Comparison of ENCODE assay signal across 20 cellular contexts in genomic region chr19:56156768-56157167, GRCh38. TPM values are rescaled to one million over a fixed set of nuclear protein-coding genes. Genes with fewer than 3 reads are reported as not detected.
"Had no signal": no experiment of that assay in that cellular context is flagged by ENCODE, and none has a peak within 500 bp of the region (broad histone marks: within the 10 kb centered on the region; RNA-seq: fewer than 3 reads in every experiment).

No MANE protein-coding gene starts in this region.

- H3K4me2 ChIP-seq: smooth muscle cell had no signal

- H3K4me3 ChIP-seq: prostate gland, right lobe of liver, SK-N-MC, smooth muscle cell, testis had no signal

- H3K9me3 ChIP-seq: prostate gland, right lobe of liver, testis had no signal

- H3K4me1 ChIP-seq: prostate gland, right lobe of liver had no signal

- FAIRE-seq: bronchial epithelial cell, urothelium cell line had no signal

- DNase-seq: activated naive CD4-positive, alpha-beta T cell treated with anti-CD3 and anti-CD28 coated beads for 36 hours; activated naive CD8-positive, alpha-beta T cell treated with anti-CD3 and anti-CD28 coated beads, Interleukin-2, amount 50 U/mL, for 24 hours; aorta; endodermal cell; kidney glomerular epithelial cell; right lobe of liver; T-cell; T-helper 9 cell; testis had no signal

- ATAC-seq: activated CD4-positive, CD25-positive, alpha-beta regulatory T cell treated with anti-CD3 and anti-CD28 coated beads, Interleukin-2, amount 50 U/mL, for 24 hours; activated naive CD8-positive, alpha-beta T cell treated with anti-CD3 and anti-CD28 coated beads, Interleukin-2, amount 50 U/mL, for 24 hours; T-cell had no signal

- H3K27ac ChIP-seq: right lobe of liver, SK-N-MC, testis had no signal

- H3K27me3 ChIP-seq: right lobe of liver, testis had no signal

RNA-seq across cellular contexts. Expression of gene GALP, which starts 19.0 kb away (rescaled TPM):
- total RNA-seq: activated naive CD4-positive, alpha-beta T cell treated with anti-CD3 and anti-CD28 coated beads for 36 hours; activated T-helper 2 cell treated with anti-CD3 and anti-CD28 coated beads, Interferon-gamma antibody, Interleukin-2, Interleukin-4, amounts not matched to agents 10 μg/mL and 5 μg/mL and 100 μg/mL, durations not matched to agents 14 hours and 24 hours and 36 hours; aorta; bronchial epithelial cell; chondrocyte; dermis microvascular lymphatic vessel endothelial cell; epithelial cell of proximal tubule; omental fat pad; prostate gland; smooth muscle cell; T-cell; testis had no signal
- polyA plus RNA-seq: aorta, smooth muscle cell had no signal

RNA-seq across cellular contexts. Expression of gene ZSCAN5B, which starts 40.8 kb away (rescaled TPM):
- total RNA-seq: activated naive CD4-positive, alpha-beta T cell treated with anti-CD3 and anti-CD28 coated beads for 36 hours; activated T-helper 2 cell treated with anti-CD3 and anti-CD28 coated beads, Interferon-gamma antibody, Interleukin-2, Interleukin-4, amounts not matched to agents 10 μg/mL and 5 μg/mL and 100 μg/mL, durations not matched to agents 14 hours and 24 hours and 36 hours; aorta; bronchial epithelial cell; chondrocyte; dermis microvascular lymphatic vessel endothelial cell; endodermal cell; epithelial cell of proximal tubule; omental fat pad; right lobe of liver; smooth muscle cell; T-cell had no signal
- polyA plus RNA-seq: aorta had no signal

RNA-seq across cellular contexts. Expression of gene ZSCAN5C, which starts 45.3 kb away (rescaled TPM):
- total RNA-seq: activated naive CD4-positive, alpha-beta T cell treated with anti-CD3 and anti-CD28 coated beads for 36 hours; activated T-helper 2 cell treated with anti-CD3 and anti-CD28 coated beads, Interferon-gamma antibody, Interleukin-2, Interleukin-4, amounts not matched to agents 10 μg/mL and 5 μg/mL and 100 μg/mL, durations not matched to agents 14 hours and 24 hours and 36 hours; aorta; bronchial epithelial cell; chondrocyte; dermis microvascular lymphatic vessel endothelial cell; endodermal cell; epithelial cell of proximal tubule; omental fat pad; prostate gland; right lobe of liver; smooth muscle cell; T-cell had no signal
- polyA plus RNA-seq: aorta, smooth muscle cell had no signal
